In the genomic region with DNA sequence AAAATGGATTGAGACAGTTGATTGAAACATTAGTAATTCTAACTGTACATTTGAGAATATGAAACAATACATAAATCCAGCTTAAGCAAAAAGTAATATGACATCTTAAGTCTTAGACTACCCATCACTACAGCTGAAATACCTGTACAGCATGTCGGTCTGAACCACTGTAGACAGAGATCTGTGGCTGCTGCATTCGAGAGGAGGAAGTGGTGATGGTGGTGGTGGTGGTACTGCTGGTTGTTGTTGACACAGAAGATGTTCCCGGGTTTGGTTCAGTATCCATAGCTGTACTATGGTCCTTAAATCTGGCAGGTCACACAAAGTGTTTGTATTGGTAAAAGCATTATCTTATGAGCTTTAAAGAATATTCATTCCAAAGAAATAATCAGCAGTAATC, we compare ENCODE assay signal across 10 cellular contexts. TPM values are rescaled to one million over a fixed set of nuclear protein-coding genes. Genes with fewer than 3 reads are reported as not detected.
A peak's percentile ranks its signal among the peaks of the same experiment; 100 is the strongest.
DNase-seq lines count a peak whose midpoint lies in the region; ATAC-seq and TF ChIP-seq lines count a peak whose summit lies in the region.
"Had no signal": no experiment of that assay in that cellular context is flagged by ENCODE, and none has a peak within 500 bp of the region (broad histone marks: within the 10 kb centered on the region; RNA-seq: fewer than 3 reads in every experiment).

No MANE protein-coding gene starts in this region.

- DNase-seq in CD1c-positive myeloid dendritic cell (ENCODE audit: extremely low spot score) (peak; percentile 22), activated T-cell treated with anti-CD3 and anti-CD28 coated beads for 4 hours (peak; percentile 11), cortex of kidney (lab: John Stamatoyannopoulos, UW) (no peak), GM03348 (ENCODE audit: low spot score) (no peak), HUDEP-2 (lab: John Stamatoyannopoulos, UW; ENCODE audit: unreplicated experiment in 76 of 76) (no peak)
- DNase-seq: NCI-H524 treated with DMSO at 0.1 percent for 48 hours had no signal

- TF ChIP-seq RAD21 in neural cell (conservative IDR thresholded peaks at IDR 0.05), result no peak

- TF ChIP-seq EP300 in neural cell (conservative IDR thresholded peaks at IDR 0.05; ENCODE audit: poor library complexity, severe bottlenecking), result no peak

- no peak overlapping the region for H2AFZ ChIP-seq in neural cell (ENCODE audit: low read depth, low read length)

- peak overlapping the region; percentile 96 for H3K4me3 ChIP-seq in neural cell (ENCODE audit: low read length)

- peak; percentile 35 for ATAC-seq in HG02870 (IDR thresholded peaks at IDR 0.05; ENCODE audit: unreplicated experiment)
- no peak for ATAC-seq in HG03571 (IDR thresholded peaks at IDR 0.05; ENCODE audit: unreplicated experiment)
- ATAC-seq: left lobe of liver had no signal

- peaks cover 34% of the 10 kb centered on the region for H3K79me2 ChIP-seq in neural cell (replicated peaks; ENCODE audit: insufficient read depth, low read length)

- no peaks in the 10 kb centered on the region for H3F3A ChIP-seq in neural cell (ENCODE audit: insufficient read depth, low read length, poor library complexity, severe bottlenecking)

- H3K9me2 ChIP-seq in neural cell (ENCODE audit: insufficient read depth, low read length), result no peaks in the 10 kb centered on the region

- H3K27me3 ChIP-seq in neural cell (ENCODE audit: insufficient read depth, low read depth, low read length), result no peaks in the 10 kb centered on the region

- no peaks in the 10 kb centered on the region for H4K20me1 ChIP-seq in neural cell (ENCODE audit: insufficient read depth)

- no peak overlapping the region for H3K9ac ChIP-seq in neural cell (ENCODE audit: low read length)

- no peaks in the 10 kb centered on the region for H3K36me3 ChIP-seq in neural cell (ENCODE audit: insufficient read depth, low read length)

- TF ChIP-seq CTCF in neural cell (IDR thresholded peaks at IDR 0.05; ENCODE audit: poor library complexity, severe bottlenecking), result no peak

- no peak overlapping the region for H3K27ac ChIP-seq in neural cell (ENCODE audit: low read length)

- no peak overlapping the region for H3K4me2 ChIP-seq in neural cell (ENCODE audit: low read length)

- H3K9me3 ChIP-seq in neural cell (ENCODE audit: low read length), result no peaks in the 10 kb centered on the region

TF ChIP-seq in neural cell, 6 proteins besides CTCF, POLR2A, EP300 and RAD21:
- TF ChIP-seq POLR2AphosphoS5 (IDR thresholded peaks at IDR 0.05) (no peak), TAF1 (IDR thresholded peaks at IDR 0.05; ENCODE audit: low read depth) (no peak), SMC3 (conservative IDR thresholded peaks at IDR 0.05; ENCODE audit: poor library complexity) (no peak), MXI1 (conservative IDR thresholded peaks at IDR 0.05; ENCODE audit: poor library complexity, severe bottlenecking) (no peak), REST (IDR thresholded peaks at IDR 0.05; ENCODE audit: borderline replicate concordance) (no peak), EZH2 (IDR thresholded peaks at IDR 0.05; ENCODE audit: borderline replicate concordance, insufficient read depth, low read length, poor library complexity, severe bottlenecking) (no peak)
TF ChIP-seq in neural cell: peak in this region for 0.

RNA-seq across cellular contexts. Expression of gene PHC3, which starts 2.9 kb away (rescaled TPM):
- 17.0 and 18.6 TPM in 2 replicates for polyA plus RNA-seq in neural cell
- 60.9 and 69.3 TPM in 2 replicates for polyA minus RNA-seq in neural cell

RNA-seq across cellular contexts. Expression of gene PRKCI, which starts 43.6 kb away (rescaled TPM):
- 70.8 and 103 TPM in 2 replicates for polyA plus RNA-seq in neural cell
- 78.2 and 91.0 TPM in 2 replicates for polyA minus RNA-seq in neural cell

Comparison
In these comparisons a context has a peak if more than half of its experiments do, and no peak if none do; other contexts are left out.
1. DNase-seq: peak in CD1c-positive myeloid dendritic cell (single experiment) and activated T-cell treated with anti-CD3 and anti-CD28 coated beads for 4 hours (single experiment); none in cortex of kidney (single experiment), GM03348 (single experiment) and HUDEP-2 (0 of 76).